Comparison of ENCODE assay signal across 8 cellular contexts in the genomic region with DNA sequence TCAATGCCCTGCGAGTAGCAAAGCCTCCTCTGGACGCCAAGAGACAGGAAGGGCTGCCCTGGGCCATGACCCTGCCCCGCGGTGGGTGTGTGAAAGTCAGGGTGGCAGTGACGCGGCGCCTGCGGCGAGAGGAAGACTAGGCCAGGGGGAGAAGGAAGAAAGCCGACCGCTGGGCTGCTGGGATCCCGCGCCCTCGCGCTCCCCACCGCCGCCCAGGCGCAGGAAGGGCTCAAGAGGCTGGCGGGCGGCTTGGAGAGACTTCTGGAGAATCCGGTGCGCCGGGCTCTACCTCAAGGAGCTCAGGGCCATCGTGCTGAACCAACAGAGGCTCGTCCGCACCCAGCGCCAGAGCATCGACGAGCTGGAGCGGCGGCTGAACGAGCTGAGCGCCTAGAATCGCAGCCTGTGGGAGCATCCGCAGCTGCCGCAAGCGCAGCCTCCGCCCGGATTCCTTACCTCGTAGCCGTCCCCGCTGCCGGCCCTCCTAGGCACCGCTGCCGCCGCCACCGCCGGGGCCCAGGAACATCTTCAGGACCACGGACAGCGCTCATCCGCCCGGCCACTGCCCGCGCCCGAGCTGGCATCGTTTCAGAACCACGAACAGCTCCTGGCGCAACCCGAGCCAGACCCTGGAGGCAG.
A peak's percentile ranks its signal among the peaks of the same experiment; 100 is the strongest.
DNase-seq lines count a peak whose midpoint lies in the region; TF ChIP-seq lines count a peak whose summit lies in the region.

No MANE protein-coding gene starts in this region.

- no peak for TF ChIP-seq POLR2A in erythroblast (IDR thresholded peaks at IDR 0.05; ENCODE audit: low read length)

- DNase-seq in NCI-H1436 (lab: John Stamatoyannopoulos, UW), result peak; percentile 10
- no peak for DNase-seq in NCI-H1436 treated with DMSO at 0.1 percent for 48 hours (lab: John Stamatoyannopoulos, UW)
- peak; percentile 12 for DNase-seq in NCI-H774 (lab: John Stamatoyannopoulos, UW)
- DNase-seq in activated T-cell treated with anti-CD3 and anti-CD28 coated beads, Interleukin-2, amount 50 U/mL, for 1 hour, result peak; percentile 78
- DNase-seq in erythroblast (lab: John Stamatoyannopoulos, UW), result peak; percentile 75 to 79
- peak; percentile 16 for DNase-seq in middle frontal gyrus (ENCODE audit: extremely low spot score, low spot score)
- peak; percentile 57 for DNase-seq in stimulated activated CD8-positive, alpha-beta memory T cell treated with anti-CD3 and anti-CD28 coated beads, Interleukin-4, amount 100 ng/mL, for 24 hours (ENCODE audit: low read depth)
- no peak for DNase-seq in NAMALWA (ENCODE audit: low spot score)

Comparison
In these comparisons a context has a peak if more than half of its experiments do, and no peak if none do; other contexts are left out.
1. DNase-seq: peak in NCI-H1436 (single experiment), NCI-H774 (single experiment), activated T-cell treated with anti-CD3 and anti-CD28 coated beads, Interleukin-2, amount 50 U/mL, for 1 hour (single experiment), erythroblast (2 of 2), middle frontal gyrus (single experiment) and stimulated activated CD8-positive, alpha-beta memory T cell treated with anti-CD3 and anti-CD28 coated beads, Interleukin-4, amount 100 ng/mL, for 24 hours (single experiment); none in NCI-H1436 treated with DMSO at 0.1 percent for 48 hours (single experiment) and NAMALWA (single experiment).